ENCODE assay signal across 20 cellular contexts in genomic region chr4:108959497-108959896, GRCh38.
"Had no signal": no experiment of that assay in that cellular context is flagged by ENCODE, and none has a peak within 500 bp of the region (broad histone marks: within the 10 kb centered on the region; RNA-seq: fewer than 3 reads in every experiment).

No MANE protein-coding gene starts in this region.

- H3K4me2 ChIP-seq: hepatocyte had no signal

- H3K27me3 ChIP-seq: breast epithelium, hepatocyte, sigmoid colon, spleen, upper lobe of left lung had no signal

- H3K9me3 Mint-ChIP-seq: activated B cell treated with CpG ODN at 0.5 μM for 24 hours; activated CD4-positive, alpha-beta memory T cell treated with anti-CD3 and anti-CD28 coated beads, Interleukin-2, amount 10 ng/mL, durations not matched to agents 7 days and 5 days; stimulated activated memory B cell treated with anti-CD40 and anti-IgM and Interleukin-4, amounts not matched to agents 10 μg/mL and 1 μg/mL and 100 μg/mL, for 72 hours had no signal

- H3K27ac Mint-ChIP-seq: activated B cell treated with CpG ODN at 0.5 μM for 24 hours; activated CD4-positive, alpha-beta memory T cell treated with anti-CD3 and anti-CD28 coated beads, Interleukin-2, amount 10 ng/mL, durations not matched to agents 7 days and 5 days; activated CD8-positive, alpha-beta memory T cell treated with anti-CD3 and anti-CD28 coated beads, Interleukin-2, amount 10 ng/mL, durations not matched to agents 7 days and 5 days; natural killer cell; stimulated activated memory B cell treated with anti-CD40 and anti-IgM and Interleukin-4, amounts not matched to agents 10 μg/mL and 1 μg/mL and 100 μg/mL, for 72 hours had no signal

- ATAC-seq: activated CD8-positive, alpha-beta memory T cell treated with anti-CD3 and anti-CD28 coated beads, Interleukin-2, amount 10 ng/mL, durations not matched to agents 7 days and 5 days; left colon; lower lobe of right lung; natural killer cell; stimulated activated memory B cell treated with anti-CD40 and anti-IgM and Interleukin-4, amounts not matched to agents 10 μg/mL and 1 μg/mL and 100 μg/mL, for 72 hours had no signal

- H3K4me3 Mint-ChIP-seq: activated B cell treated with CpG ODN at 0.5 μM for 24 hours; activated CD4-positive, alpha-beta memory T cell treated with anti-CD3 and anti-CD28 coated beads, Interleukin-2, amount 10 ng/mL, durations not matched to agents 7 days and 5 days; activated CD8-positive, alpha-beta memory T cell treated with anti-CD3 and anti-CD28 coated beads, Interleukin-2, amount 10 ng/mL, durations not matched to agents 7 days and 5 days; natural killer cell; stimulated activated memory B cell treated with anti-CD40 and anti-IgM and Interleukin-4, amounts not matched to agents 10 μg/mL and 1 μg/mL and 100 μg/mL, for 72 hours had no signal

- H3K4me1 ChIP-seq: breast epithelium, lower lobe of right lung, sigmoid colon, spleen, upper lobe of left lung had no signal

- H3K9me3 ChIP-seq: breast epithelium, lower lobe of right lung, sigmoid colon, spleen, thoracic aorta, upper lobe of left lung had no signal

- H3K27ac ChIP-seq: breast epithelium, hepatocyte, lower lobe of right lung, sigmoid colon, spleen, thoracic aorta, upper lobe of left lung had no signal

- H3K27me3 Mint-ChIP-seq: activated B cell treated with CpG ODN at 0.5 μM for 24 hours; stimulated activated memory B cell treated with anti-CD40 and anti-IgM and Interleukin-4, amounts not matched to agents 10 μg/mL and 1 μg/mL and 100 μg/mL, for 72 hours had no signal

- H2AFZ ChIP-seq: hepatocyte had no signal

- H3K36me3 ChIP-seq: breast epithelium, lower lobe of right lung, sigmoid colon, spleen, thoracic aorta, upper lobe of left lung had no signal

- H3K36me3 Mint-ChIP-seq: activated CD8-positive, alpha-beta memory T cell treated with anti-CD3 and anti-CD28 coated beads, Interleukin-2, amount 10 ng/mL, durations not matched to agents 7 days and 5 days; natural killer cell; stimulated activated memory B cell treated with anti-CD40 and anti-IgM and Interleukin-4, amounts not matched to agents 10 μg/mL and 1 μg/mL and 100 μg/mL, for 72 hours had no signal

- H3K79me2 ChIP-seq: hepatocyte had no signal

- H3K4me3 ChIP-seq: breast epithelium, hepatocyte, lower lobe of right lung, sigmoid colon, spleen, thoracic aorta, upper lobe of left lung had no signal

- H3K4me1 Mint-ChIP-seq: activated B cell treated with CpG ODN at 0.5 μM for 24 hours; activated CD4-positive, alpha-beta memory T cell treated with anti-CD3 and anti-CD28 coated beads, Interleukin-2, amount 10 ng/mL, durations not matched to agents 7 days and 5 days; activated CD8-positive, alpha-beta memory T cell treated with anti-CD3 and anti-CD28 coated beads, Interleukin-2, amount 10 ng/mL, durations not matched to agents 7 days and 5 days; natural killer cell; stimulated activated memory B cell treated with anti-CD40 and anti-IgM and Interleukin-4, amounts not matched to agents 10 μg/mL and 1 μg/mL and 100 μg/mL, for 72 hours had no signal

- DNase-seq: activated B cell treated with CpG ODN at 0.5 μM for 24 hours; activated CD4-positive, alpha-beta memory T cell treated with anti-CD3 and anti-CD28 coated beads, Interleukin-2, amount 10 ng/mL, durations not matched to agents 7 days and 5 days; activated CD4-positive, alpha-beta T cell treated with anti-CD3 and anti-CD28 coated beads for 4 hours; activated CD8-positive, alpha-beta memory T cell treated with anti-CD3 and anti-CD28 coated beads, Interleukin-2, amount 10 ng/mL, durations not matched to agents 7 days and 5 days; activated naive CD4-positive, alpha-beta T cell treated with Interleukin-2 at 50 U/mL for 16 hours; anterior cingulate cortex; cortex of kidney; effector CD4-positive, alpha-beta T cell; left colon; lower lobe of right lung; natural killer cell; posterior cingulate gyrus; sigmoid colon; spleen; stimulated activated CD4-positive, alpha-beta T cell treated with anti-CD3 and anti-CD28 coated beads, Interleukin-4, amount 100 ng/mL, for 4 hours; upper lobe of left lung had no signal
